Comparison of ENCODE assay signal across 18 cellular contexts in genomic region chr10:116099031-116099430, GRCh38.
"Had no signal": no experiment of that assay in that cellular context is flagged by ENCODE, and none has a peak within 500 bp of the region (broad histone marks: within the 10 kb centered on the region; RNA-seq: fewer than 3 reads in every experiment).

No MANE protein-coding gene starts in this region.

- H3K27ac Mint-ChIP-seq: activated CD4-positive, alpha-beta memory T cell treated with anti-CD3 and anti-CD28 coated beads for 36 hours; activated naive CD8-positive, alpha-beta T cell treated with anti-CD3 and anti-CD28 coated beads, Interleukin-2, amount 10 ng/mL, durations not matched to agents 7 days and 5 days; memory B cell; stimulated activated naive CD8-positive, alpha-beta T cell treated with anti-CD3 and anti-CD28 coated beads, Interleukin-15, Interleukin-2, amounts not matched to agents 100 ng/mL and 50 ng/mL, for 24 hours had no signal

- ATAC-seq: activated T-cell treated with anti-CD3 and anti-CD28 coated beads, Interleukin-2, amount 50 U/mL, for 4 hours; left lung had no signal

- H3K4me1 ChIP-seq: left lung had no signal

- H3K27me3 ChIP-seq: left lung, ovary had no signal

- H3K36me3 Mint-ChIP-seq: activated CD4-positive, alpha-beta memory T cell treated with anti-CD3 and anti-CD28 coated beads for 36 hours; activated naive CD8-positive, alpha-beta T cell treated with anti-CD3 and anti-CD28 coated beads, Interleukin-2, amount 10 ng/mL, durations not matched to agents 7 days and 5 days; memory B cell had no signal

- DNase-seq: activated CD4-positive, alpha-beta memory T cell treated with anti-CD3 and anti-CD28 coated beads for 36 hours; activated CD4-positive, CD25-positive, alpha-beta regulatory T cell treated with anti-CD3 and anti-CD28 coated beads, Interleukin-2, amount 50 U/mL, for 72 hours; activated gamma-delta T cell; activated naive CD8-positive, alpha-beta T cell treated with anti-CD3 and anti-CD28 coated beads, Interleukin-2, amount 10 ng/mL, durations not matched to agents 7 days and 5 days; activated T-cell treated with anti-CD3 and anti-CD28 coated beads, Interleukin-2, amount 50 U/mL, for 4 hours; central memory CD4-positive, alpha-beta T cell; effector memory CD4-positive, alpha-beta T cell; left lung; ovary; stimulated activated CD4-positive, alpha-beta T cell treated with anti-CD3 and anti-CD28 coated beads, Interleukin-15, amount 100 ng/mL, for 24 hours; stimulated activated CD4-positive, alpha-beta T cell treated with anti-CD3 and anti-CD28 coated beads, Interleukin-4, amount 100 ng/mL, for 24 hours; T-helper 9 cell had no signal

- H3K27me3 Mint-ChIP-seq: activated CD4-positive, alpha-beta memory T cell treated with anti-CD3 and anti-CD28 coated beads for 36 hours; activated naive CD8-positive, alpha-beta T cell treated with anti-CD3 and anti-CD28 coated beads, Interleukin-2, amount 10 ng/mL, durations not matched to agents 7 days and 5 days; memory B cell; stimulated activated naive CD8-positive, alpha-beta T cell treated with anti-CD3 and anti-CD28 coated beads, Interleukin-15, Interleukin-2, amounts not matched to agents 100 ng/mL and 50 ng/mL, for 24 hours had no signal

- H3K4me1 Mint-ChIP-seq: activated naive CD8-positive, alpha-beta T cell treated with anti-CD3 and anti-CD28 coated beads, Interleukin-2, amount 10 ng/mL, durations not matched to agents 7 days and 5 days; memory B cell had no signal

- H3K9me3 Mint-ChIP-seq: activated T-cell treated with anti-CD3 and anti-CD28 coated beads, Interleukin-2, amount 50 U/mL, for 4 hours had no signal

- H3K4me3 ChIP-seq: coronary artery, left lung, ovary, thoracic aorta had no signal

- H3K36me3 ChIP-seq: left lung, ovary, thoracic aorta had no signal

- H3K27ac ChIP-seq: coronary artery, epithelial cell of prostate, left lung, ovary, thoracic aorta had no signal

- H3K9me3 ChIP-seq: left lung, ovary, thoracic aorta had no signal

- H3K4me3 Mint-ChIP-seq: activated CD4-positive, alpha-beta memory T cell treated with anti-CD3 and anti-CD28 coated beads for 36 hours; activated naive CD8-positive, alpha-beta T cell treated with anti-CD3 and anti-CD28 coated beads, Interleukin-2, amount 10 ng/mL, durations not matched to agents 7 days and 5 days; activated T-cell treated with anti-CD3 and anti-CD28 coated beads, Interleukin-2, amount 50 U/mL, for 4 hours; memory B cell; neural crest cell; stimulated activated naive CD8-positive, alpha-beta T cell treated with anti-CD3 and anti-CD28 coated beads, Interleukin-15, Interleukin-2, amounts not matched to agents 100 ng/mL and 50 ng/mL, for 24 hours had no signal
